ENCODE assay signal across 8 cellular contexts in genomic region chr22:50170453-50171318, GRCh38. TPM values are rescaled to one million over a fixed set of nuclear protein-coding genes. Genes with fewer than 3 reads are reported as not detected.
DNase-seq lines count a peak whose midpoint lies in the region; ATAC-seq, FAIRE-seq and TF ChIP-seq lines count a peak whose summit lies in the region.

Gene PANX2 (plus strand): TSS chr22:50170731. CDS start chr22:50170731, 0 bp downstream.

- H3K36me3 ChIP-seq in bronchial epithelial cell (ENCODE audit: control insufficient read depth, insufficient read depth, low read length): no peaks in the 10 kb centered on the region

- CTCF ChIA-PET in AG04449 (lab: Yijun Ruan, JAX): interaction anchor here (1.3 kb wide), 1 partner anchor 24 kb away, joined by 3 read pairs; no protein-coding TSS in a partner anchor

- ATAC-seq in natural killer cell (peak in 2 of 3 donors; percentile 10 to 18), HG03097 (IDR thresholded peaks at IDR 0.05; ENCODE audit: low FRiP score, unreplicated experiment) (no peak), GM19351 (IDR thresholded peaks at IDR 0.05; ENCODE audit: unreplicated experiment) (no peak)

- peaks cover 3% of the 10 kb centered on the region for H3K27me3 ChIP-seq in bronchial epithelial cell (ENCODE audit: control insufficient read depth, insufficient read depth, low read length)

- no peak for FAIRE-seq in bronchial epithelial cell (lab: Jason Lieb, UNC)

- no peak for TF ChIP-seq CTCF in AG04449 (IDR thresholded peaks at IDR 0.05; ENCODE audit: insufficient read depth, low read length, missing control alignments)
- TF ChIP-seq CTCF in HFF-Myc (IDR thresholded peaks at IDR 0.05; ENCODE audit: low read depth, low read length, missing control alignments): no peak
- no peak for TF ChIP-seq CTCF in bronchial epithelial cell (IDR thresholded peaks at IDR 0.05; ENCODE audit: insufficient read depth, low read length, severe bottlenecking)
- no peak for TF ChIP-seq CTCF in natural killer cell (IDR thresholded peaks at IDR 0.05)

- intact Hi-C loops in natural killer cell (cut with micrococcal nuclease): no loop called here

- DNase-seq in AG04449 (ENCODE audit: low read depth, low spot score) (no peak), HFF-Myc (ENCODE audit: extremely low read depth, low read depth) (no peak), bronchial epithelial cell (ENCODE audit: low read depth) (no peak), natural killer cell (no peak), COR-L47 (lab: John Stamatoyannopoulos, UW) (no peak)
- DNase-seq in effector CD8-positive, alpha-beta T cell (lab: John Stamatoyannopoulos, UW): no peak

- no peaks in the 10 kb centered on the region for H3K9me3 Mint-ChIP-seq in natural killer cell

- H3K4me3 Mint-ChIP-seq in natural killer cell: peak within 1 kb of the TSS; percentile 81

- H3K27me3 Mint-ChIP-seq in natural killer cell (ENCODE audit: low read depth in 2 of 2): peaks cover 25 to 33% of the 10 kb centered on the region in 2 donors

- peaks cover 0 to 14% of the 10 kb centered on the region in 2 donors for H3K4me1 Mint-ChIP-seq in natural killer cell

- peak within 1 kb of the TSS in 1 of 2 donors; percentile 84 for H3K27ac Mint-ChIP-seq in natural killer cell

- H3K36me3 Mint-ChIP-seq in natural killer cell: no peaks in the 10 kb centered on the region

- POLR2A ChIA-PET in AG04449 (lab: Yijun Ruan, JAX): no interaction called here

- H3K4me3 ChIP-seq in AG04449 (ENCODE audit: low read depth, low read length) (peak within 1 kb of the TSS; percentile 48), HFF-Myc (replicated peaks; ENCODE audit: low read depth, low read length) (peak within 1 kb of the TSS; percentile 21; the same call in 1 of the 2 replicates), bronchial epithelial cell (ENCODE audit: low read depth, low read length) (peak within 1 kb of the TSS; percentile 32)

RNA-seq across cellular contexts. Expression of gene PANX2, which starts in this region (rescaled TPM):
- total RNA-seq in bronchial epithelial cell (0.26 and 0.77 TPM in 2 replicates), natural killer cell (1 to 10 TPM in 1 of 3 donors, under 1 TPM in 2; 0.16 to 3.4 (median 0.27) TPM)

Comparison
In these comparisons a context has a peak if more than half of its experiments do, and no peak if none do; other contexts are left out.
1. ATAC-seq: peak in natural killer cell (2 of 3); none in HG03097 (single experiment) and GM19351 (single experiment).
2. Peak in every context shown above with its lines, with median percentiles within 50 percentile points of each other: H3K4me3 ChIP-seq.